ENCODE assay signal across 15 cellular contexts in genomic region chr2:189092936-189093335, GRCh38.
DNase-seq lines count a peak whose midpoint lies in the region; ATAC-seq and TF ChIP-seq lines count a peak whose summit lies in the region.
"Had no signal": no experiment of that assay in that cellular context is flagged by ENCODE, and none has a peak within 500 bp of the region (broad histone marks: within the 10 kb centered on the region; RNA-seq: fewer than 3 reads in every experiment).

No MANE protein-coding gene starts in this region.

- peak overlapping the region; percentile 66 for H3K27ac ChIP-seq in left ventricle myocardium inferior (replicated peaks)
- peak overlapping the region; percentile 37 for H3K27ac ChIP-seq in rectal smooth muscle tissue (ENCODE audit: low read depth, low read length)
- no peak overlapping the region for H3K27ac ChIP-seq in OCI-LY7 (ENCODE audit: low read depth, low read length, poor library complexity, severe bottlenecking)
- H3K27ac ChIP-seq: prostate gland had no signal

- no peak overlapping the region for H2AFZ ChIP-seq in OCI-LY7 (ENCODE audit: low read length)

- CTCF ChIA-PET in OCI-LY7 (lab: Charles Lee; ENCODE audit: unreplicated experiment) = no interaction called here

- no peaks in the 10 kb centered on the region for H3K27me3 ChIP-seq in left ventricle myocardium inferior (ENCODE audit: low read depth)
- H3K27me3 ChIP-seq in rectal smooth muscle tissue (ENCODE audit: control insufficient read depth, insufficient read depth, low read length) = no peaks in the 10 kb centered on the region
- H3K27me3 ChIP-seq: thyroid gland had no signal

- ATAC-seq in HG03520 (IDR thresholded peaks at IDR 0.05; ENCODE audit: unreplicated experiment) = no peak

- H3K9ac ChIP-seq in rectal smooth muscle tissue (ENCODE audit: low read length) = no peak overlapping the region

- no TSS peak for BruUV-seq in OCI-LY7 (replicated peaks; lab: Mats Ljungman, UMichigan)

- DNase-seq in AG09309 (ENCODE audit: low read depth) = peak; percentile 83
- DNase-seq in astrocyte of the hippocampus (ENCODE audit: low read depth, low spot score) = peak; percentile 89
- peak; percentile 25 for DNase-seq in left ventricle myocardium inferior
- no peak for DNase-seq in OCI-LY7 (ENCODE audit: low spot score)
- no peak for DNase-seq in glomerular visceral epithelial cell (ENCODE audit: extremely low spot score)
- DNase-seq in putamen (ENCODE audit: low spot score) = no peak
- DNase-seq: activated CD4-positive, alpha-beta T cell treated with anti-CD3 and anti-CD28 coated beads, Interleukin-2, amount 10 ng/mL, durations not matched to agents 7 days and 5 days; activated gamma-delta T cell treated with Interleukin-2 at 50 U/mL for 16 hours; DMS79 treated with DMSO at 0.1 percent for 48 hours; KG1; NCI-H2029 treated with DMSO at 0.1 percent for 48 hours; thyroid gland had no signal

- H3K36me3 ChIP-seq in left ventricle myocardium inferior (peaks cover 13% of the 10 kb centered on the region), rectal smooth muscle tissue (ENCODE audit: control insufficient read depth, insufficient read depth, low read length) (no peaks in the 10 kb centered on the region), OCI-LY7 (ENCODE audit: insufficient read depth, low read length) (no peaks in the 10 kb centered on the region)
- H3K36me3 ChIP-seq: prostate gland, thyroid gland had no signal

- POLR2A ChIA-PET in OCI-LY7 (lab: Charles Lee) = no interaction called here

- H3K79me2 ChIP-seq in OCI-LY7 (ENCODE audit: insufficient read depth, low read depth, low read length) = no peaks in the 10 kb centered on the region

- H3K4me1 ChIP-seq in left ventricle myocardium inferior = peaks cover 37% of the 10 kb centered on the region
- peaks cover 13% of the 10 kb centered on the region for H3K4me1 ChIP-seq in rectal smooth muscle tissue (ENCODE audit: control insufficient read depth, insufficient read depth, low read length)
- no peaks in the 10 kb centered on the region for H3K4me1 ChIP-seq in OCI-LY7 (ENCODE audit: insufficient read depth, low read length, poor library complexity, severe bottlenecking)
- H3K4me1 ChIP-seq: prostate gland, thyroid gland had no signal

- no peaks in the 10 kb centered on the region for H4K20me1 ChIP-seq in OCI-LY7 (ENCODE audit: insufficient read depth, low read length)

- no peaks in the 10 kb centered on the region for H3K9me2 ChIP-seq in OCI-LY7 (ENCODE audit: insufficient read depth, low read length)

- H3K4me3 ChIP-seq in AG09309 (ENCODE audit: control insufficient read depth, low read depth, low read length) = no peak overlapping the region
- H3K4me3 ChIP-seq in left ventricle myocardium inferior = no peak overlapping the region
- H3K4me3 ChIP-seq in rectal smooth muscle tissue (ENCODE audit: low read length) = no peak overlapping the region
- no peak overlapping the region for H3K4me3 ChIP-seq in OCI-LY7 (ENCODE audit: low read depth, low read length, poor library complexity, severe bottlenecking)
- H3K4me3 ChIP-seq: prostate gland, thyroid gland had no signal

- TF ChIP-seq CTCF in AG09309 (IDR thresholded peaks at IDR 0.05; ENCODE audit: control insufficient read depth, insufficient read depth, low read depth, low read length, missing control alignments) (no peak), left ventricle myocardium inferior (IDR thresholded peaks at IDR 0.05; ENCODE audit: borderline replicate concordance) (no peak), OCI-LY7 (conservative IDR thresholded peaks at IDR 0.05; ENCODE audit: low read length) (no peak)

- no peak overlapping the region for H3K4me2 ChIP-seq in OCI-LY7 (ENCODE audit: low read length)

- intact Hi-C loops in left ventricle myocardium inferior (cut with micrococcal nuclease) = loop anchor here (5.0 kb wide), 1 partner anchor 319 kb away; no protein-coding TSS in a partner anchor
- intact Hi-C loops in OCI-LY7 (cut with micrococcal nuclease; ENCODE audit: unreplicated experiment) = no loop called here

- H3K9me3 ChIP-seq in left ventricle myocardium inferior (replicated peaks) (no peaks in the 10 kb centered on the region), OCI-LY7 (ENCODE audit: low read length) (no peaks in the 10 kb centered on the region)
- H3K9me3 ChIP-seq: prostate gland, thyroid gland had no signal

Comparison
In these comparisons a context has a peak if more than half of its experiments do, and no peak if none do; other contexts are left out.
1. DNase-seq: peak in AG09309 (single experiment), astrocyte of the hippocampus (single experiment) and left ventricle myocardium inferior (single experiment); none in OCI-LY7 (single experiment), glomerular visceral epithelial cell (single experiment) and putamen (single experiment).